In genomic region chr16:27840311-27841060, GRCh38 we compare ENCODE assay signal across 18 cellular contexts.
"Had no signal": no experiment of that assay in that cellular context is flagged by ENCODE, and none has a peak within 500 bp of the region (broad histone marks: within the 10 kb centered on the region; RNA-seq: fewer than 3 reads in every experiment).

No MANE protein-coding gene starts in this region.

- H3K4me1 Mint-ChIP-seq: activated naive CD8-positive, alpha-beta T cell treated with anti-CD3 and anti-CD28 coated beads for 36 hours; stimulated activated naive CD8-positive, alpha-beta T cell treated with anti-CD3 and anti-CD28 coated beads, Interleukin-15, amount 100 ng/mL, for 72 hours had no signal

- H3K9me3 ChIP-seq: left lung, prostate gland, right atrium auricular region, upper lobe of left lung had no signal

- H3K4me3 ChIP-seq: cardiac muscle cell, left lung, prostate gland, right atrium auricular region, skin epidermis, upper lobe of left lung had no signal

- H3K36me3 ChIP-seq: cardiac muscle cell, left lung, prostate gland, right atrium auricular region, upper lobe of left lung had no signal

- DNase-seq: activated CD4-positive, CD25-positive, alpha-beta regulatory T cell treated with anti-CD3 and anti-CD28 coated beads, Interleukin-2, amount 50 U/mL, for 72 hours; activated CD8-positive, alpha-beta memory T cell treated with anti-CD3 and anti-CD28 coated beads for 24 hours; activated CD8-positive, alpha-beta memory T cell treated with anti-CD3 and anti-CD28 coated beads, Interleukin-2, amount 50 U/mL, for 48 hours; activated naive CD8-positive, alpha-beta T cell treated with anti-CD3 and anti-CD28 coated beads for 36 hours; activated T-cell treated with anti-CD3 and anti-CD28 coated beads, Interleukin-2, amount 50 U/mL, for 72 hours; amniotic stem cell; foreskin keratinocyte; glutamatergic neuron; kidney; left lung; stimulated activated CD4-positive, alpha-beta T cell treated with anti-CD3 and anti-CD28 coated beads, Interleukin-4, amount 100 ng/mL, for 1 hour; stimulated activated naive CD8-positive, alpha-beta T cell treated with anti-CD3 and anti-CD28 coated beads, Interleukin-15, amount 100 ng/mL, for 72 hours had no signal

- H3K9me3 Mint-ChIP-seq: T-helper 1 cell treated with Interleukin-12 subunit alpha and Interleukin-12 subunit beta and Interleukin-4 antibody, amounts not matched to agents 30 μg/mL and 1 μg/mL, for 36 hours had no signal

- H3K27me3 ChIP-seq: cardiac muscle cell, right atrium auricular region, upper lobe of left lung had no signal

- H3K4me3 Mint-ChIP-seq: activated naive CD8-positive, alpha-beta T cell treated with anti-CD3 and anti-CD28 coated beads for 36 hours; activated T-cell treated with anti-CD3 and anti-CD28 coated beads, Interleukin-2, amount 50 U/mL, for 72 hours; stimulated activated naive CD8-positive, alpha-beta T cell treated with anti-CD3 and anti-CD28 coated beads, Interleukin-15, amount 100 ng/mL, for 72 hours; T-helper 1 cell treated with Interleukin-12 subunit alpha and Interleukin-12 subunit beta and Interleukin-4 antibody, amounts not matched to agents 30 μg/mL and 1 μg/mL, for 36 hours had no signal

- H3K36me3 Mint-ChIP-seq: activated naive CD8-positive, alpha-beta T cell treated with anti-CD3 and anti-CD28 coated beads for 36 hours had no signal

- ATAC-seq: activated T-cell treated with anti-CD3 and anti-CD28 coated beads, Interleukin-2, amount 50 U/mL, for 72 hours; foreskin keratinocyte; left lung; stimulated activated naive CD8-positive, alpha-beta T cell treated with anti-CD3 and anti-CD28 coated beads, Interleukin-15, amount 100 ng/mL, for 72 hours had no signal

- H3K4me1 ChIP-seq: foreskin keratinocyte, left lung, prostate gland, right atrium auricular region, upper lobe of left lung had no signal

- H3K27ac ChIP-seq: cardiac muscle cell, foreskin keratinocyte, left lung, prostate gland, right atrium auricular region, skin epidermis, upper lobe of left lung had no signal

- H3K27ac Mint-ChIP-seq: activated naive CD8-positive, alpha-beta T cell treated with anti-CD3 and anti-CD28 coated beads for 36 hours; activated T-cell treated with anti-CD3 and anti-CD28 coated beads, Interleukin-2, amount 50 U/mL, for 72 hours; T-helper 1 cell treated with Interleukin-12 subunit alpha and Interleukin-12 subunit beta and Interleukin-4 antibody, amounts not matched to agents 30 μg/mL and 1 μg/mL, for 36 hours had no signal
